19 cellular contexts compared by ENCODE assay signal in the genomic region with DNA sequence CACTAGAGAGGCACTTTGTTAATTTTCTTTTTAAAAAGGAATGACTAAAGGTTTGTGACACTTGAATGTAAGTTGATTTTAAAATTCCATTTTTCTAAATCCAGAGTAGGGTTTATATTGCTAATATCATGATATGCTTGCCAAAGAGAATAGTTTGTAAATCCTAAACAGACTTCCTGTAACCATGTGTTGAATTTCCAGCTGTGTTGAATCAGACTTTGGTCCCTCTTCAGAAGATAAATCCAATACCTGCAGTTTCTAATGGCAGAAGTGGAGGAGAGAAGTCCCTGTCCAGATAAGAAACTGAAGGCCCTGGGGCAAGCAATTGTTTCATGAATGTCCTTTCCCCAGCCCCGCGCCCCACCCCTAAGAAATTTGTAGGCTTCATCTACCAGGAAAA.
DNase-seq lines count a peak whose midpoint lies in the region; ATAC-seq and TF ChIP-seq lines count a peak whose summit lies in the region.
"Had no signal": no experiment of that assay in that cellular context is flagged by ENCODE, and none has a peak within 500 bp of the region (broad histone marks: within the 10 kb centered on the region; RNA-seq: fewer than 3 reads in every experiment).

No MANE protein-coding gene starts in this region.

- no peak overlapping the region for H3K4ac ChIP-seq in IMR-90 (ENCODE audit: low read depth, low read length)

- no peak for TF ChIP-seq POLR2A in IMR-90 (IDR thresholded peaks at IDR 0.05; ENCODE audit: low read depth, low read length)

- in situ Hi-C loops in IMR-90 (cut with MboI; ENCODE audit: low sequenced_read_pairs), result no loop called here

- intact Hi-C loops in CD4-positive, alpha-beta T cell (cut with DNase I, micrococcal nuclease), result no loop called here
- intact Hi-C loops in IMR-90 (cut with micrococcal nuclease), result no loop called here

- H3K9me3 Mint-ChIP-seq in CD4-positive, alpha-beta T cell, result no peaks in the 10 kb centered on the region
- H3K9me3 Mint-ChIP-seq: CD4-positive, CD25-positive, alpha-beta regulatory T cell; dendritic cell treated with granulocyte-macrophage colony-stimulating factor and Interleukin-4, amounts not matched to agents 40 ng/mL and 50 ng/mL, for 4 days; WTC11 had no signal

- POLR2A ChIA-PET in CD4-positive, alpha-beta T cell (lab: Charles Lee), result no interaction called here
- POLR2A ChIA-PET in IMR-90 (lab: Charles Lee; ENCODE audit: unreplicated experiment), result no interaction called here

- no peaks in the 10 kb centered on the region for H3K9me3 ChIP-seq in CD4-positive, alpha-beta T cell (ENCODE audit: control insufficient read depth, low read length)
- H3K9me3 ChIP-seq in IMR-90 (ENCODE audit: control insufficient read depth, insufficient read depth, low read length) (no peaks in the 10 kb centered on the region), osteoblast (ENCODE audit: low read depth, low read length) (no peaks in the 10 kb centered on the region)

- ATAC-seq in CD4-positive, alpha-beta T cell (ENCODE audit: poor library complexity), result no peak
- ATAC-seq in IMR-90 (ENCODE audit: low read depth) (peak; percentile 21), HG03571 (IDR thresholded peaks at IDR 0.05; ENCODE audit: unreplicated experiment) (no peak)
- ATAC-seq: HCT116, WTC11 had no signal

- no peak overlapping the region for H3K18ac ChIP-seq in IMR-90 (ENCODE audit: low read depth, low read length)

- H2BK20ac ChIP-seq in IMR-90 (ENCODE audit: low read depth, low read length), result no peak overlapping the region

- no peak overlapping the region for H3K14ac ChIP-seq in IMR-90 (replicated peaks; ENCODE audit: low read depth, low read length)

- dilution Hi-C loops in IMR-90 (cut with HindIII; ENCODE audit: low sequenced_read_pairs, unreplicated experiment), result no loop called here

- H2AK5ac ChIP-seq in IMR-90 (ENCODE audit: low read depth, low read length), result no peak overlapping the region

- H3K36me3 ChIP-seq in IMR-90 (ENCODE audit: control insufficient read depth, insufficient read depth, low read length) (no peaks in the 10 kb centered on the region), osteoblast (ENCODE audit: insufficient read depth, low read length) (no peaks in the 10 kb centered on the region)

- H3K56ac ChIP-seq in IMR-90 (ENCODE audit: extremely low read depth, insufficient read depth, low read length), result no peak overlapping the region

- peaks cover 3% of the 10 kb centered on the region for H3K36me3 Mint-ChIP-seq in CD4-positive, alpha-beta T cell (ENCODE audit: low read depth)
- H3K36me3 Mint-ChIP-seq: WTC11 had no signal

- H4K5ac ChIP-seq in IMR-90 (ENCODE audit: low read depth, low read length), result no peak overlapping the region

- H3K79me1 ChIP-seq in IMR-90 (ENCODE audit: low read depth in 1 of 2, low read length in 2 of 2), result peaks cover 18 to 62% of the 10 kb centered on the region in 2 experiments

- H3K4me1 Mint-ChIP-seq in CD4-positive, alpha-beta T cell (ENCODE audit: low read depth), result peaks cover 68% of the 10 kb centered on the region

- TF ChIP-seq CTCF in CD4-positive, alpha-beta T cell (IDR thresholded peaks at IDR 0.05), result no peak
- TF ChIP-seq CTCF in IMR-90 (conservative IDR thresholded peaks at IDR 0.05; ENCODE audit: low read depth, low read length), result no peak
- TF ChIP-seq CTCF in fibroblast of mammary gland (conservative IDR thresholded peaks at IDR 0.05; ENCODE audit: control insufficient read depth, insufficient read depth, low read depth, low read length), result no peak
- no peak for TF ChIP-seq CTCF in osteoblast (IDR thresholded peaks at IDR 0.05; ENCODE audit: extremely low read depth, low read depth, low read length)

- no peak overlapping the region for H3K9ac ChIP-seq in IMR-90 (ENCODE audit: low read depth, low read length)

- peaks cover 39% of the 10 kb centered on the region for H3K79me2 ChIP-seq in osteoblast (ENCODE audit: insufficient read depth, low read length)

- H3K27ac ChIP-seq in CD4-positive, alpha-beta T cell (ENCODE audit: low read depth, low read length), result no peak overlapping the region
- no peak overlapping the region for H3K27ac ChIP-seq in IMR-90 (ENCODE audit: insufficient read depth, low read length)
- no peak overlapping the region for H3K27ac ChIP-seq in osteoblast (ENCODE audit: low read depth, low read length)

- H3K4me3 ChIP-seq in IMR-90 (ENCODE audit: insufficient read depth, low read depth, low read length) (no peak overlapping the region), fibroblast of mammary gland (ENCODE audit: control insufficient read depth, low read depth, low read length) (no peak overlapping the region), osteoblast (ENCODE audit: insufficient read depth, low read length) (no peak overlapping the region)

- BruUV-seq in IMR-90 (replicated peaks; lab: Mats Ljungman, UMichigan), result no TSS peak

- CTCF ChIA-PET in CD4-positive, alpha-beta T cell (lab: Charles Lee), result interaction anchor here (0.5 kb wide), 1 partner anchor 50 kb away, joined by 3 read pairs; no protein-coding TSS in a partner anchor
- CTCF ChIA-PET in IMR-90 (lab: Yijun Ruan, JAX), result interaction anchor here (1.6 kb wide), 1 partner anchor 11 kb away, joined by 4 read pairs; no protein-coding TSS in a partner anchor

- H3K23ac ChIP-seq in IMR-90 (ENCODE audit: low read depth, low read length), result no peak overlapping the region

- no peak overlapping the region for H2BK15ac ChIP-seq in IMR-90 (ENCODE audit: low read depth, low read length)

- no peaks in the 10 kb centered on the region for H3K27me3 Mint-ChIP-seq in CD4-positive, alpha-beta T cell
- H3K27me3 Mint-ChIP-seq: CD4-positive, CD25-positive, alpha-beta regulatory T cell; dendritic cell treated with granulocyte-macrophage colony-stimulating factor and Interleukin-4, amounts not matched to agents 40 ng/mL and 50 ng/mL, for 4 days had no signal

- no peak overlapping the region for H3K4me3 Mint-ChIP-seq in CD4-positive, alpha-beta T cell
- H3K4me3 Mint-ChIP-seq: dendritic cell treated with granulocyte-macrophage colony-stimulating factor and Interleukin-4, amounts not matched to agents 40 ng/mL and 50 ng/mL, for 4 days; WTC11 had no signal

- H4K91ac ChIP-seq in IMR-90 (ENCODE audit: insufficient read depth, low read depth, low read length), result no peak overlapping the region

- TF ChIP-seq RAD21 in IMR-90 (IDR thresholded peaks at IDR 0.05; ENCODE audit: low read length), result no peak

- DNase-seq in CD4-positive, alpha-beta T cell, result no peak
- DNase-seq in IMR-90 (peak; percentile 57), fibroblast of mammary gland (ENCODE audit: low read depth) (peak; percentile 33), osteoblast (ENCODE audit: insufficient read length, low spot score, missing footprints) (no peak), NCI-H1092 (lab: John Stamatoyannopoulos, UW) (no peak), hippocampal formation (lab: John Stamatoyannopoulos, UW) (no peak)
- DNase-seq: activated CD4-positive, alpha-beta T cell treated with anti-CD3 and anti-CD28 coated beads, Interleukin-2, amount 50 U/mL, for 48 hours; activated gamma-delta T cell treated with Interleukin-2 at 50 U/mL for 16 hours; amniotic stem cell; DMS153; KG1; NCI-H2171; NCI-H524 treated with DMSO at 0.1 percent for 48 hours; nucleus accumbens had no signal

- H3K27ac Mint-ChIP-seq in CD4-positive, alpha-beta T cell, result peak overlapping the region; percentile 35
- H3K27ac Mint-ChIP-seq: dendritic cell treated with granulocyte-macrophage colony-stimulating factor and Interleukin-4, amounts not matched to agents 40 ng/mL and 50 ng/mL, for 4 days had no signal

- H4K8ac ChIP-seq in IMR-90 (ENCODE audit: low read depth in 2 of 2, low read length in 2 of 2), result no peak overlapping the region

- H2BK5ac ChIP-seq in IMR-90 (ENCODE audit: low read depth, low read length, poor library complexity, severe bottlenecking), result peak overlapping the region; percentile 43

- no peak overlapping the region for H2AFZ ChIP-seq in IMR-90 (replicated peaks; ENCODE audit: low read length, poor library complexity)
- H2AFZ ChIP-seq in osteoblast (ENCODE audit: low read length), result no peak overlapping the region

- H3K27me3 ChIP-seq in CD4-positive, alpha-beta T cell (ENCODE audit: control insufficient read depth, insufficient read depth, low read length), result no peaks in the 10 kb centered on the region
- H3K27me3 ChIP-seq in IMR-90 (ENCODE audit: control insufficient read depth, insufficient read depth, low read length), result no peaks in the 10 kb centered on the region
- H3K27me3 ChIP-seq in osteoblast (ENCODE audit: insufficient read depth, low read length), result no peaks in the 10 kb centered on the region

- H2BK120ac ChIP-seq in IMR-90 (ENCODE audit: low read depth, low read length), result no peak overlapping the region

- H3K9me1 ChIP-seq in IMR-90 (ENCODE audit: insufficient read depth, low read length), result 0 out of 2 replicates have a peak, but pooled peaks cover 7% of the 10 kb centered on the region

- peaks cover 10% of the 10 kb centered on the region for H3K4me1 ChIP-seq in IMR-90 (ENCODE audit: control insufficient read depth, insufficient read depth, low read length)
- peaks cover 22% of the 10 kb centered on the region for H3K4me1 ChIP-seq in osteoblast (ENCODE audit: insufficient read depth, low read length)

- no CpG with 5 or more reads among the region's 2 CpGs for WGBS in IMR-90 (ENCODE audit: extremely low coverage in 2 of 2, insufficient read length in 1 of 2), 2 experiments

- H3K4me2 ChIP-seq in IMR-90 (ENCODE audit: low read depth, low read length) (no peak overlapping the region), osteoblast (ENCODE audit: insufficient read depth, low read length) (peak overlapping the region; percentile 62)

- no peak overlapping the region for H2AK9ac ChIP-seq in IMR-90 (replicated peaks; ENCODE audit: low read depth, low read length, poor library complexity)

- H4K20me1 ChIP-seq in IMR-90 (ENCODE audit: insufficient read depth, low read length) (0 out of 2 replicates have a peak, but pooled peaks cover under 1% of the 10 kb centered on the region), osteoblast (ENCODE audit: insufficient read depth, low read length) (peaks cover 23% of the 10 kb centered on the region)

TF ChIP-seq in IMR-90, 13 proteins besides CTCF, POLR2A, EP300 and RAD21 (continues in another document):
- TF ChIP-seq RCOR1 (IDR thresholded peaks at IDR 0.05; ENCODE audit: insufficient replicate concordance, low read length) (no peak), SMC3 (IDR thresholded peaks at IDR 0.05; ENCODE audit: low read depth, low read length) (no peak), FOS (IDR thresholded peaks at IDR 0.05; ENCODE audit: low read depth, low read length) (no peak), MAFK (IDR thresholded peaks at IDR 0.05; ENCODE audit: low read depth, low read length) (no peak), RFX5 (IDR thresholded peaks at IDR 0.05; ENCODE audit: low read depth, low read length) (no peak), CHD1 (IDR thresholded peaks at IDR 0.05; ENCODE audit: low read depth, low read length) (no peak), NFE2L2 (IDR thresholded peaks at IDR 0.05; ENCODE audit: low read depth, low read length) (no peak), BHLHE40 (IDR thresholded peaks at IDR 0.05; ENCODE audit: low read depth, low read length) (no peak), MAZ (IDR thresholded peaks at IDR 0.05; ENCODE audit: borderline replicate concordance, low read depth, low read length) (no peak), MXI1 (IDR thresholded peaks at IDR 0.05; ENCODE audit: borderline replicate concordance, low read depth, low read length) (no peak), CEBPB (IDR thresholded peaks at IDR 0.05; ENCODE audit: low read depth, low read length) (no peak)

Comparison
In these comparisons a context has a peak if more than half of its experiments do, and no peak if none do; other contexts are left out.
1. DNase-seq: peak in IMR-90 (single experiment) and fibroblast of mammary gland (single experiment); none in CD4-positive, alpha-beta T cell (0 of 10), osteoblast (single experiment), NCI-H1092 (single experiment) and hippocampal formation (0 of 2).